Comparison of ENCODE assay signal across 12 cellular contexts in genomic region chr2:227450921-227451654, GRCh38. TPM values are rescaled to one million over a fixed set of nuclear protein-coding genes. Genes with fewer than 3 reads are reported as not detected.
DNase-seq lines count a peak whose midpoint lies in the region; ATAC-seq and TF ChIP-seq lines count a peak whose summit lies in the region.
"Had no signal": no experiment of that assay in that cellular context is flagged by ENCODE, and none has a peak within 500 bp of the region (broad histone marks: within the 10 kb centered on the region; RNA-seq: fewer than 3 reads in every experiment).

No MANE protein-coding gene starts in this region.

- POLR2A ChIA-PET in activated CD4-positive, alpha-beta T cell treated with anti-CD3 and anti-CD28 coated beads for 36 hours (lab: Charles Lee): interaction anchor here (0.6 kb wide), 1 partner anchor 1900 kb away, joined by 9 read pairs; no protein-coding TSS in a partner anchor
- POLR2A ChIA-PET in activated CD8-positive, alpha-beta T cell treated with anti-CD3 and anti-CD28 coated beads, Interleukin-2, amount 10 ng/mL, durations not matched to agents 7 days and 5 days (lab: Charles Lee): no interaction called here

- intact Hi-C loops in Right ventricle myocardium superior (cut with DNase I): no loop called here
- intact Hi-C loops in activated CD4-positive, alpha-beta T cell treated with anti-CD3 and anti-CD28 coated beads for 36 hours (cut with DNase I, micrococcal nuclease): no loop called here

- no peaks in the 10 kb centered on the region for H4K20me1 ChIP-seq in DOHH2 (ENCODE audit: control insufficient read depth, insufficient read depth, low read depth, low read length)

- H3K9me2 ChIP-seq in DOHH2 (replicated peaks; ENCODE audit: control insufficient read depth, low read length): no peaks in the 10 kb centered on the region

- H3K4me3 Mint-ChIP-seq in progenitor cell of endocrine pancreas (ENCODE audit: low read depth): no peak overlapping the region
- H3K4me3 Mint-ChIP-seq in activated CD4-positive, alpha-beta T cell treated with anti-CD3 and anti-CD28 coated beads for 36 hours: no peak overlapping the region
- H3K4me3 Mint-ChIP-seq in activated CD8-positive, alpha-beta T cell treated with anti-CD3 and anti-CD28 coated beads, Interleukin-2, amount 10 ng/mL, durations not matched to agents 7 days and 5 days: no peak overlapping the region

- DNase-seq in SK-N-DZ (ENCODE audit: low spot score): peak; percentile 70
- DNase-seq in Right ventricle myocardium superior: no peak
- DNase-seq in progenitor cell of endocrine pancreas (ENCODE audit: low spot score, unreplicated experiment): no peak
- no peak for DNase-seq in activated CD4-positive, alpha-beta T cell treated with anti-CD3 and anti-CD28 coated beads for 36 hours
- DNase-seq in stimulated activated CD4-positive, alpha-beta T cell treated with anti-CD3 and anti-CD28 coated beads, Interleukin-1b, Interleukin-23, amount 100 ng/mL, for 48 hours: no peak
- DNase-seq in activated CD8-positive, alpha-beta T cell treated with anti-CD3 and anti-CD28 coated beads, Interleukin-2, amount 10 ng/mL, durations not matched to agents 7 days and 5 days: no peak
- DNase-seq: COR-L47; MG63; occipital lobe; stimulated activated CD4-positive, alpha-beta T cell treated with anti-CD3 and anti-CD28 coated beads, Interleukin-4, amount 100 ng/mL, for 1 hour had no signal

- peaks cover 29% of the 10 kb centered on the region for H3K4me1 Mint-ChIP-seq in progenitor cell of endocrine pancreas (ENCODE audit: low read depth)
- H3K4me1 Mint-ChIP-seq in activated CD4-positive, alpha-beta T cell treated with anti-CD3 and anti-CD28 coated beads for 36 hours: peaks cover 17% of the 10 kb centered on the region
- H3K4me1 Mint-ChIP-seq in activated CD8-positive, alpha-beta T cell treated with anti-CD3 and anti-CD28 coated beads, Interleukin-2, amount 10 ng/mL, durations not matched to agents 7 days and 5 days (ENCODE audit: low read depth): peaks cover 3% of the 10 kb centered on the region

- peak; percentile 96 for ATAC-seq in Right ventricle myocardium superior (ENCODE audit: poor library complexity)
- no peak for ATAC-seq in activated CD4-positive, alpha-beta T cell treated with anti-CD3 and anti-CD28 coated beads for 36 hours
- ATAC-seq in activated CD8-positive, alpha-beta T cell treated with anti-CD3 and anti-CD28 coated beads, Interleukin-2, amount 10 ng/mL, durations not matched to agents 7 days and 5 days: no peak
- no peak for ATAC-seq in GM19395 (IDR thresholded peaks at IDR 0.05; ENCODE audit: unreplicated experiment)

- no peaks in the 10 kb centered on the region for H3K36me3 ChIP-seq in DOHH2 (ENCODE audit: control insufficient read depth, low read length)
- H3K36me3 ChIP-seq: MG63 had no signal

- TF ChIP-seq CTCF in DOHH2 (IDR thresholded peaks at IDR 0.05; ENCODE audit: low read depth, low read length, poor library complexity, severe bottlenecking): no peak
- no peak for TF ChIP-seq CTCF in progenitor cell of endocrine pancreas (IDR thresholded peaks at IDR 0.05; ENCODE audit: unreplicated experiment)

- H3K27ac ChIP-seq in DOHH2 (ENCODE audit: low read depth, low read length): no peak overlapping the region

- H3K4me3 ChIP-seq in DOHH2 (ENCODE audit: low read length): no peak overlapping the region
- H3K4me3 ChIP-seq: MG63 had no signal

- H3K79me2 ChIP-seq in DOHH2 (ENCODE audit: control insufficient read depth, low read length): no peaks in the 10 kb centered on the region

- H3K9me3 Mint-ChIP-seq in progenitor cell of endocrine pancreas (ENCODE audit: low read depth): no peaks in the 10 kb centered on the region
- H3K9me3 Mint-ChIP-seq in activated CD4-positive, alpha-beta T cell treated with anti-CD3 and anti-CD28 coated beads for 36 hours (ENCODE audit: low read depth): no peaks in the 10 kb centered on the region
- H3K9me3 Mint-ChIP-seq in activated CD8-positive, alpha-beta T cell treated with anti-CD3 and anti-CD28 coated beads, Interleukin-2, amount 10 ng/mL, durations not matched to agents 7 days and 5 days (ENCODE audit: insufficient read depth): no peaks in the 10 kb centered on the region

- H3K4me1 ChIP-seq in DOHH2 (ENCODE audit: control insufficient read depth, low read length): peaks cover 22% of the 10 kb centered on the region

- H3F3A ChIP-seq in DOHH2 (ENCODE audit: control insufficient read depth, insufficient read depth): no peaks in the 10 kb centered on the region

- peak overlapping the region; percentile 40; the same call in 1 of the 2 replicates for H3K4me2 ChIP-seq in DOHH2 (ENCODE audit: low read length)

- no peaks in the 10 kb centered on the region for H3K27me3 Mint-ChIP-seq in progenitor cell of endocrine pancreas
- peaks cover 3% of the 10 kb centered on the region for H3K27me3 Mint-ChIP-seq in activated CD4-positive, alpha-beta T cell treated with anti-CD3 and anti-CD28 coated beads for 36 hours
- peaks cover 3% of the 10 kb centered on the region for H3K27me3 Mint-ChIP-seq in activated CD8-positive, alpha-beta T cell treated with anti-CD3 and anti-CD28 coated beads, Interleukin-2, amount 10 ng/mL, durations not matched to agents 7 days and 5 days (ENCODE audit: low read depth)

- CTCF ChIA-PET in activated CD4-positive, alpha-beta T cell treated with anti-CD3 and anti-CD28 coated beads for 36 hours (lab: Charles Lee): no interaction called here
- CTCF ChIA-PET in activated CD8-positive, alpha-beta T cell treated with anti-CD3 and anti-CD28 coated beads, Interleukin-2, amount 10 ng/mL, durations not matched to agents 7 days and 5 days (lab: Charles Lee): no interaction called here

- H3K9me3 ChIP-seq in DOHH2 (ENCODE audit: control insufficient read depth, insufficient read depth, low read length): no peaks in the 10 kb centered on the region
- H3K9me3 ChIP-seq: MG63 had no signal

- H3K27me3 ChIP-seq in DOHH2 (ENCODE audit: control insufficient read depth, low read length): no peaks in the 10 kb centered on the region
- H3K27me3 ChIP-seq: MG63 had no signal

- H3K27ac Mint-ChIP-seq in progenitor cell of endocrine pancreas: peak overlapping the region; percentile 78
- H3K27ac Mint-ChIP-seq in activated CD4-positive, alpha-beta T cell treated with anti-CD3 and anti-CD28 coated beads for 36 hours: no peak overlapping the region
- H3K27ac Mint-ChIP-seq in activated CD8-positive, alpha-beta T cell treated with anti-CD3 and anti-CD28 coated beads, Interleukin-2, amount 10 ng/mL, durations not matched to agents 7 days and 5 days: no peak overlapping the region

- H3K36me3 Mint-ChIP-seq in progenitor cell of endocrine pancreas (ENCODE audit: insufficient read depth): no peaks in the 10 kb centered on the region
- H3K36me3 Mint-ChIP-seq in activated CD4-positive, alpha-beta T cell treated with anti-CD3 and anti-CD28 coated beads for 36 hours (ENCODE audit: low read depth): no peaks in the 10 kb centered on the region
- no peaks in the 10 kb centered on the region for H3K36me3 Mint-ChIP-seq in activated CD8-positive, alpha-beta T cell treated with anti-CD3 and anti-CD28 coated beads, Interleukin-2, amount 10 ng/mL, durations not matched to agents 7 days and 5 days (ENCODE audit: low read depth)

RNA-seq across cellular contexts. Expression of gene AGFG1, which starts 20.9 kb away (rescaled TPM):
- polyA plus RNA-seq in SK-N-DZ (2014; cell fraction: cytosol; rRNA removed): 18.5 and 19.1 TPM in 2 replicates
- 12.9 and 16.4 TPM in 2 replicates for polyA plus RNA-seq in SK-N-DZ (2014; cell fraction: nucleus; rRNA removed)
- total RNA-seq in Right ventricle myocardium superior (55.7 TPM), progenitor cell of endocrine pancreas (74.5 and 82.2 TPM in 2 replicates)
- 100 to 1,000 TPM; 158 to 214 TPM for total RNA-seq in activated CD4-positive, alpha-beta T cell treated with anti-CD3 and anti-CD28 coated beads for 36 hours
- total RNA-seq in activated CD8-positive, alpha-beta T cell treated with anti-CD3 and anti-CD28 coated beads, Interleukin-2, amount 10 ng/mL, durations not matched to agents 7 days and 5 days: 10 to 100 TPM; 65.6 to 71.2 TPM
